1 cellular context compared by ENCODE assay signal in the genomic region with DNA sequence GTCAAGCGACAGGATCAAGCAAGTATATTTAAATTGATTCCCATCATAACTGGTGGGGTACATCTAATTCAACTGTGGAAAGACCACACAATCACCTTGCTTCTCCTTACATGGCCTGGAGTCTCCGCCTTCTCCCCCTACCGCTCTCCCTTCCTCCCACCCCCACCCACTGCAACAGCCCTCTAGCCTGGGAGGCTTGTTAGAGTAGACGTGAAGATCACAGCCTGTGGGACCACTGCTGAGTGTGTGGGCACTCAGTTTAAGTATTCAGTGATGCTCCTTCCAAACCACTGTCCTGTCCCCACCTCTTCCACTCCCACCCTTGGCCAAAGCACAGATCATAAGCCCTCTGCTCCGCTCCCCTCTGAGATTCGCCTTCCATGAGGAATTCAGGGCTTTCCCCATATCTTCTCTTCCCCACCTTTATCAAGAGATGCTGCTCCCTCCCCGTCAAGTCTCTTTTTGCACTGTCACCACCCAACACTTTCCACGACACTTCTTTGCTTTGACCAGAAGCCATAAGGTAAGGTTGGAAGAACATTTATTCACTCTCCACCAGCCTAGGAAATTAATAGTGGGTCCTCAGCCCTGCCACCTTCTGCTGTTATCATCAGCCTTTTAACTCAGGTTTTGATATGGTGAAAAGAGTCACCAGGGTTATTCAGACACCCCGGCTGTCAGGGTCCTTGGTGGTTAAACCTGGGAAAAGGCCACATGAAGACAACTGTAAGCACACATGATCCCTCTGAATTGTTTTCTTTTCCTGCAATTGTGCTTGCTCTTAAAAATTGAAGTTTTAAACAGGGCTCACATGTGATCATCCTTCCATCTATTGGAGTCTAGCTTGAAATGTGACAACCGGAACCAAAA.
TF ChIP-seq lines count a peak whose summit lies in the region.

No MANE protein-coding gene starts in this region.

TF ChIP-seq in GM23338, 12 proteins besides CTCF, POLR2A, EP300 and RAD21 (continued from another document):
- TF ChIP-seq, protein P1, sequence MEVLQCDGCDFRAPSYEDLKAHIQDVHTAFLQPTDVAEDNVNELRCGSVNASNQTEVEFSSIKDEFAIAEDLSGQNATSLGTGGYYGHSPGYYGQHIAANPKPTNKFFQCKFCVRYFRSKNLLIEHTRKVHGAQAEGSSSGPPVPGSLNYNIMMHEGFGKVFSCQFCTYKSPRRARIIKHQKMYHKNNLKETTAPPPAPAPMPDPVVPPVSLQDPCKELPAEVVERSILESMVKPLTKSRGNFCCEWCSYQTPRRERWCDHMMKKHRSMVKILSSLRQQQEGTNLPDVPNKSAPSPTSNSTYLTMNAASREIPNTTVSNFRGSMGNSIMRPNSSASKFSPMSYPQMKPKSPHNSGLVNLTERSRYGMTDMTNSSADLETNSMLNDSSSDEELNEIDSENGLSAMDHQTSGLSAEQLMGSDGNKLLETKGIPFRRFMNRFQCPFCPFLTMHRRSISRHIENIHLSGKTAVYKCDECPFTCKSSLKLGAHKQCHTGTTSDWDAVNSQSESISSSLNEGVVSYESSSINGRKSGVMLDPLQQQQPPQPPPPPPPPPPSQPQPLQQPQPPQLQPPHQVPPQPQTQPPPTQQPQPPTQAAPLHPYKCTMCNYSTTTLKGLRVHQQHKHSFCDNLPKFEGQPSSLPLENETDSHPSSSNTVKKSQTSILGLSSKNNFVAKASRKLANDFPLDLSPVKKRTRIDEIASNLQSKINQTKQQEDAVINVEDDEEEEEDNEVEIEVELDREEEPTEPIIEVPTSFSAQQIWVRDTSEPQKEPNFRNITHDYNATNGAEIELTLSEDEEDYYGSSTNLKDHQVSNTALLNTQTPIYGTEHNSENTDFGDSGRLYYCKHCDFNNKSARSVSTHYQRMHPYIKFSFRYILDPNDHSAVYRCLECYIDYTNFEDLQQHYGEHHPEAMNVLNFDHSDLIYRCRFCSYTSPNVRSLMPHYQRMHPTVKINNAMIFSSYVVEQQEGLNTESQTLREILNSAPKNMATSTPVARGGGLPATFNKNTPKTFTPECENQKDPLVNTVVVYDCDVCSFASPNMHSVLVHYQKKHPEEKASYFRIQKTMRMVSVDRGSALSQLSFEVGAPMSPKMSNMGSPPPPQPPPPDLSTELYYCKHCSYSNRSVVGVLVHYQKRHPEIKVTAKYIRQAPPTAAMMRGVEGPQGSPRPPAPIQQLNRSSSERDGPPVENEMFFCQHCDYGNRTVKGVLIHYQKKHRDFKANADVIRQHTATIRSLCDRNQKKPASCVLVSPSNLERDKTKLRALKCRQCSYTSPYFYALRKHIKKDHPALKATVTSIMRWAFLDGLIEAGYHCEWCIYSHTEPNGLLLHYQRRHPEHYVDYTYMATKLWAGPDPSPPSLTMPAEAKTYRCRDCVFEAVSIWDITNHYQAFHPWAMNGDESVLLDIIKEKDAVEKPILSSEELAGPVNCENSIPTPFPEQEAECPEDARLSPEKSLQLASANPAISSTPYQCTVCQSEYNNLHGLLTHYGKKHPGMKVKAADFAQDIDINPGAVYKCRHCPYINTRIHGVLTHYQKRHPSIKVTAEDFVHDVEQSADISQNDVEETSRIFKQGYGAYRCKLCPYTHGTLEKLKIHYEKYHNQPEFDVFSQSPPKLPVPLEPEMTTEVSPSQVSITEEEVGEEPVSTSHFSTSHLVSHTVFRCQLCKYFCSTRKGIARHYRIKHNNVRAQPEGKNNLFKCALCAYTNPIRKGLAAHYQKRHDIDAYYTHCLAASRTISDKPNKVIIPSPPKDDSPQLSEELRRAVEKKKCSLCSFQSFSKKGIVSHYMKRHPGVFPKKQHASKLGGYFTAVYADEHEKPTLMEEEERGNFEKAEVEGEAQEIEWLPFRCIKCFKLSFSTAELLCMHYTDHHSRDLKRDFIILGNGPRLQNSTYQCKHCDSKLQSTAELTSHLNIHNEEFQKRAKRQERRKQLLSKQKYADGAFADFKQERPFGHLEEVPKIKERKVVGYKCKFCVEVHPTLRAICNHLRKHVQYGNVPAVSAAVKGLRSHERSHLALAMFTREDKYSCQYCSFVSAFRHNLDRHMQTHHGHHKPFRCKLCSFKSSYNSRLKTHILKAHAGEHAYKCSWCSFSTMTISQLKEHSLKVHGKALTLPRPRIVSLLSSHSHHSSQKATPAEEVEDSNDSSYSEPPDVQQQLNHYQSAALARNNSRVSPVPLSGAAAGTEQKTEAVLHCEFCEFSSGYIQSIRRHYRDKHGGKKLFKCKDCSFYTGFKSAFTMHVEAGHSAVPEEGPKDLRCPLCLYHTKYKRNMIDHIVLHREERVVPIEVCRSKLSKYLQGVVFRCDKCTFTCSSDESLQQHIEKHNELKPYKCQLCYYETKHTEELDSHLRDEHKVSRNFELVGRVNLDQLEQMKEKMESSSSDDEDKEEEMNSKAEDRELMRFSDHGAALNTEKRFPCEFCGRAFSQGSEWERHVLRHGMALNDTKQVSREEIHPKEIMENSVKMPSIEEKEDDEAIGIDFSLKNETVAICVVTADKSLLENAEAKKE (CRISPR knock-in tag; IDR thresholded peaks at IDR 0.05) = no peak
- TF ChIP-seq CREB1 (CRISPR knock-in tag; IDR thresholded peaks at IDR 0.05; ENCODE audit: low read depth) (no peak), JUNB (IDR thresholded peaks at IDR 0.05; ENCODE audit: unreplicated experiment) (no peak), STAT1 (IDR thresholded peaks at IDR 0.05; ENCODE audit: unreplicated experiment) (no peak), ZNF114 (CRISPR knock-in tag; IDR thresholded peaks at IDR 0.05) (no peak), ZNF331 (CRISPR knock-in tag; IDR thresholded peaks at IDR 0.05; ENCODE audit: low read depth) (no peak), EZH2 (IDR thresholded peaks at IDR 0.05; ENCODE audit: low read depth, unreplicated experiment) (no peak), REST (IDR thresholded peaks at IDR 0.05; ENCODE audit: unreplicated experiment) (no peak), EZH2phosphoT487 (IDR thresholded peaks at IDR 0.05; ENCODE audit: unreplicated experiment) (no peak), NANOG (IDR thresholded peaks at IDR 0.05; ENCODE audit: borderline replicate concordance) (no peak)
- TF ChIP-seq, protein P2, sequence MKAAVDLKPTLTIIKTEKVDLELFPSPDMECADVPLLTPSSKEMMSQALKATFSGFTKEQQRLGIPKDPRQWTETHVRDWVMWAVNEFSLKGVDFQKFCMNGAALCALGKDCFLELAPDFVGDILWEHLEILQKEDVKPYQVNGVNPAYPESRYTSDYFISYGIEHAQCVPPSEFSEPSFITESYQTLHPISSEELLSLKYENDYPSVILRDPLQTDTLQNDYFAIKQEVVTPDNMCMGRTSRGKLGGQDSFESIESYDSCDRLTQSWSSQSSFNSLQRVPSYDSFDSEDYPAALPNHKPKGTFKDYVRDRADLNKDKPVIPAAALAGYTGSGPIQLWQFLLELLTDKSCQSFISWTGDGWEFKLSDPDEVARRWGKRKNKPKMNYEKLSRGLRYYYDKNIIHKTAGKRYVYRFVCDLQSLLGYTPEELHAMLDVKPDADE (IDR thresholded peaks at IDR 0.05) = no peak
